In the genomic region with DNA sequence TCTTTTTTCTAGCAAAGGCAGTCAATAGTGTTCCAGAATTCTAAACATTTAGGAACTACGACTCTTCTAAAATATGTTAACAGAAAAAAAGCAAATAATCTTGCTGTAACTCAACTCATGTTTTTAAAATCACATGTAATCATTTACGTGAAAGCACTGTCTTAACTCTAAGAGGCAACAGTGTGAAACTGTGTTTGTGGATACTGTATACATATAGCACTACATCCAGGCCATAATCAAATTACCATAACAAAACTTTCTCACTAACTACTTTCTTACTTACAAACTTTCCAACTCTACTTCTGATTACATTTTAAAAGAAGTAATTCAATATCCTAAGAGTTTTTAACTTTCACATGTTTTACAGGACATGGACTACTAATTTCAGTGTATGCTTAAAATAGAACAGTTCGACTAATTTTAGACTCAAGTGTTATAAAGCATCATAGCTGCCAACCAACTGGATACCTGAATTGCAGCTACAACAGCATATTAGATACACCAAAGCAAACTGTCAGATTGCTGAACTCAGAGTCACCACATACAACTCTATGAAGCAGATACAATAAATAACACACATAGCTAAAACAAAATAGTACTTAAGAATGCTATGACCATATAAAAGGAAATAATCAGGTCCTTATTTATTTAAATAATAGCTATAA, we compare ENCODE assay signal across 15 cellular contexts.
DNase-seq lines count a peak whose midpoint lies in the region; ATAC-seq, FAIRE-seq and TF ChIP-seq lines count a peak whose summit lies in the region.
"Had no signal": no experiment of that assay in that cellular context is flagged by ENCODE, and none has a peak within 500 bp of the region (broad histone marks: within the 10 kb centered on the region; RNA-seq: fewer than 3 reads in every experiment).

No MANE protein-coding gene starts in this region.

- H3K27me3 ChIP-seq in KMS-11 (ENCODE audit: insufficient read depth, low read depth) (no peaks in the 10 kb centered on the region), heart left ventricle (no peaks in the 10 kb centered on the region), psoas muscle (ENCODE audit: insufficient read depth in 3 of 3, low read length in 2 of 3) (no peaks in the 10 kb centered on the region), pancreas (no peaks in the 10 kb centered on the region)

- TF ChIP-seq POLR2A in heart left ventricle (IDR thresholded peaks at IDR 0.05), result no peak

- no peak for TF ChIP-seq CTCF in KMS-11 (conservative IDR thresholded peaks at IDR 0.05; ENCODE audit: low read depth, low read length)
- no peak for TF ChIP-seq CTCF in heart left ventricle (IDR thresholded peaks at IDR 0.05)
- TF ChIP-seq CTCF in psoas muscle (IDR thresholded peaks at IDR 0.05), result no peak
- no peak for TF ChIP-seq CTCF in pancreas (IDR thresholded peaks at IDR 0.05)

- H3K4me3 ChIP-seq in KMS-11 (IDR thresholded peaks at IDR 0.05; ENCODE audit: insufficient read depth, low read depth, low read length), result no peak overlapping the region
- H3K4me3 ChIP-seq in heart left ventricle, result no peak overlapping the region
- peak overlapping the region; percentile 15 for H3K4me3 ChIP-seq in psoas muscle
- H3K4me3 ChIP-seq in pancreas, result no peak overlapping the region

- H3K36me3 ChIP-seq in KMS-11 (ENCODE audit: insufficient read depth), result no peaks in the 10 kb centered on the region
- no peaks in the 10 kb centered on the region for H3K36me3 ChIP-seq in heart left ventricle
- H3K36me3 ChIP-seq in psoas muscle (ENCODE audit: insufficient read depth in 1 of 2, low read depth in 1 of 2), result no peaks in the 10 kb centered on the region
- no peaks in the 10 kb centered on the region for H3K36me3 ChIP-seq in pancreas

- DNase-seq in heart left ventricle (no peak), psoas muscle (no peak), pons (ENCODE audit: low spot score) (no peak), NCI-H2227 treated with DMSO at 0.1 percent for 48 hours (lab: John Stamatoyannopoulos, UW) (no peak), pancreas (no peak)
- DNase-seq in activated CD4-positive, alpha-beta T cell treated with anti-CD3 and anti-CD28 coated beads, Interleukin-2, amount 50 U/mL, for 1 hour, result no peak
- DNase-seq: AML-193, H7, MV-4-11, NCI-H1417 treated with DMSO at 0.1 percent for 48 hours, NCI-H2029, NCI-H524 had no signal

- peak overlapping the region; percentile 66 for H3K4me2 ChIP-seq in KMS-11

- no peak for FAIRE-seq in pancreas (lab: Jason Lieb, UNC)
- FAIRE-seq: RCC 7860 had no signal

- no peak overlapping the region for H2AFZ ChIP-seq in KMS-11 (ENCODE audit: low read depth)

- peaks cover 57% of the 10 kb centered on the region for H4K20me1 ChIP-seq in KMS-11 (ENCODE audit: insufficient read depth)

- H3K9me3 ChIP-seq in heart left ventricle (no peaks in the 10 kb centered on the region), psoas muscle (no peaks in the 10 kb centered on the region), pancreas (no peaks in the 10 kb centered on the region)

- peaks cover 96% of the 10 kb centered on the region for H3K4me1 ChIP-seq in KMS-11 (ENCODE audit: low read depth, poor library complexity, severe bottlenecking)
- H3K4me1 ChIP-seq in heart left ventricle, result peaks cover 0 to 68% (median 20%) of the 10 kb centered on the region in 12 donors
- H3K4me1 ChIP-seq in psoas muscle, result peaks cover 62% of the 10 kb centered on the region
- H3K4me1 ChIP-seq in pancreas, result no peaks in the 10 kb centered on the region

- H3K27ac ChIP-seq in KMS-11 (peak overlapping the region; percentile 32; the same call in 1 of the 2 replicates), heart left ventricle (peak overlapping the region; percentile 24 to 80 (median 63)), psoas muscle (peak overlapping the region; percentile 73), pancreas (no peak overlapping the region)

- 43 to 61% (median 55%) methylated on average over 3 of the region's 3 CpGs for WGBS in heart left ventricle, 4 donors
- WGBS in psoas muscle, 3 donors, result 30 to 45% (median 32%) methylated on average over 3 of the region's 3 CpGs
- 61 to 76% methylated on average over 3 of the region's 3 CpGs for WGBS in pancreas, 2 donors

- no peak overlapping the region for H3K9ac ChIP-seq in KMS-11

- peaks cover 99% of the 10 kb centered on the region for H3K79me2 ChIP-seq in KMS-11 (ENCODE audit: insufficient read depth, low read depth)

- ATAC-seq in GM18511 (IDR thresholded peaks at IDR 0.05; ENCODE audit: unreplicated experiment) (peak; percentile 60), heart left ventricle (peak; percentile 88 to 92 (median 90)), psoas muscle (peak; percentile 77 to 91 (median 86)), pancreas (no peak)

- intact Hi-C loops in heart left ventricle (cut with DNase I), result no loop called here
- intact Hi-C loops in psoas muscle (cut with DNase I), result loop anchor here in 1 of 2 donors (5.0 kb wide), 1 partner anchor 61 kb away; no protein-coding TSS in a partner anchor
- intact Hi-C loops in pancreas (cut with DNase I), result no loop called here

Comparison
In these comparisons a context has a peak if more than half of its experiments do, and no peak if none do; other contexts are left out.
1. ATAC-seq: peak in GM18511 (single experiment), heart left ventricle (4 of 4) and psoas muscle (4 of 4); none in pancreas (0 of 4).
2. H3K27ac ChIP-seq: peak in KMS-11 (single experiment), heart left ventricle (12 of 12) and psoas muscle (single experiment); none in pancreas (0 of 4).